1 cellular context compared by ENCODE assay signal in the genomic region with DNA sequence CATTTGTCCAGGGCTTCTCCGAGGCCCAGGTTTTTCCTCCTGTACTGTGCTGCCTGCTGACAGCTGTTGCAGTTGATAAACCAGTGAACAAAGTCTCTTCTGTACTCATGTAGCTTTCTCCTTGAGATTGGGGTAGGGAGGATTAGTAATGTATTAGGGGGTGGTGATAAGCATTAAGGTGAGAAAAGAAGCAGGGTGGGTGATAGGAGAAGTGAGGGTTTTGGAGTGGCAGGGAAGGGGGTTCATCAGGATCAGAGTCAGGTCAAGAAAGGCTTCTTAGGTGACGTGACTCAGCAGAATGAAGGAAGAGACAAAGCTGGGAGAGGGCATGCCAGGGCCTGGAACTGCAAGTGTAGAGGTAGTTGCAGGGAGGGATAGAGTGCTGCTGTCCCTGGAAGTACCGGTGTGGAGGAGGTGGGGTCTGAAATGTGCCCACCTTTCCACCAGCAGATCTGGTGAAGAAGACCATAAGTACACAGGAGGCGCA.
TF ChIP-seq lines count a peak whose summit lies in the region.

No MANE protein-coding gene starts in this region.

TF ChIP-seq in A549, 52 proteins besides CTCF, POLR2A, EP300 and RAD21:
- TF ChIP-seq RFX5 (IDR thresholded peaks at IDR 0.05) (no peak), NFE2L2 (conservative IDR thresholded peaks at IDR 0.05; ENCODE audit: low read length) (peak; percentile 56; the same call in 1 of the 2 replicates), POLR2AphosphoS2 (conservative IDR thresholded peaks at IDR 0.05; ENCODE audit: low read length) (no peak), MAFK (IDR thresholded peaks at IDR 0.05; ENCODE audit: partially characterized antibody) (peak; percentile 81)
